In the genomic region with DNA sequence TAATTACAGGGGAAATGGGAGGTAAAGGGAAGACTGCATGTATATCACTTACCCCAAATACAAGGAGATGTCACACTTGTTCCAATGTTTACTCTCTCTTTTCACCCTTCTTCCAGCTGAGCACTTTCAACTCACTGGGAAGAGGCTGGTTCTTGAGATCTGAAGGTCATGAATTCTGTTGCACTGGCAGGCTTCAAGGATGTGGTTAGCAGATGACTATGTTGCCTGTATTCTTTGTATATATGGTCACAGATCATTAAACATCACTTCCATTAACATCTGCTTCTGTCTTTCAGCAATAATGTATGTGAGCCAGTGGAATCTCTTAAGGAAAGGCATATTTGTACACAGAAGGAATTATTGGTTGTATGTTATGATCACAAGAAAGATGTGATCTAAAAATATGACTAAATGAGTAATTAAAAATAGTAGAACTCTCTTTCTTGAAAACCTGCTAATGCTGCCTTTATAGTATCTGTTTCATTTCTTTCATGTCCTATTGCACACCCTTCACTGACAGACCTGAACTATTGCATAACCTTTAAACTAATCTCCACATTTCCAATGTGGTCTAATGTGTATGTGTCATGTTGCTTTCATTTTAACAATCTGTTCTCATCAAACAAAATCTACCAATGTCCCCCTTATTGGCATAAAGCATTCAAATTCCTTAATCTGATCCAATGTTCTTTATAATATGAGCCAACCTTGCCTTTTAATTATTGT, we compare ENCODE assay signal across 18 cellular contexts.
DNase-seq lines count a peak whose midpoint lies in the region; ATAC-seq, FAIRE-seq and TF ChIP-seq lines count a peak whose summit lies in the region.
"Had no signal": no experiment of that assay in that cellular context is flagged by ENCODE, and none has a peak within 500 bp of the region (broad histone marks: within the 10 kb centered on the region; RNA-seq: fewer than 3 reads in every experiment).

No MANE protein-coding gene starts in this region.

- TF ChIP-seq CTCF in kidney epithelial cell (IDR thresholded peaks at IDR 0.05; ENCODE audit: insufficient read depth, low read length, poor library complexity, severe bottlenecking) (no peak), pancreas (IDR thresholded peaks at IDR 0.05) (no peak)

- FAIRE-seq in pancreas (lab: Jason Lieb, UNC): no peak
- FAIRE-seq: D721Med had no signal

- ATAC-seq in pancreas: no peak
- ATAC-seq: natural killer cell had no signal

- no peaks in the 10 kb centered on the region for H3K4me1 ChIP-seq in pancreas

- H3K9me3 ChIP-seq in pancreas: no peaks in the 10 kb centered on the region

- DNase-seq in DMS53 treated with DMSO at 0.1 percent for 48 hours (lab: John Stamatoyannopoulos, UW; ENCODE audit: unreplicated experiment): peak; percentile 49
- DNase-seq in NCI-H146 (lab: John Stamatoyannopoulos, UW): peak; percentile 18
- DNase-seq in NCI-H526 treated with DMSO at 0.1 percent for 48 hours (lab: John Stamatoyannopoulos, UW): peak; percentile 64
- peak; percentile 70 for DNase-seq in kidney epithelial cell (ENCODE audit: low read depth)
- no peak for DNase-seq in pancreas
- no peak for DNase-seq in GF-D8 (lab: John Stamatoyannopoulos, UW)
- DNase-seq in C1 segment of cervical spinal cord (lab: John Stamatoyannopoulos, UW): no peak
- DNase-seq: activated naive CD4-positive, alpha-beta T cell treated with Interleukin-2 at 50 U/mL for 16 hours; AML-193; aorta; islet precursor cell; natural killer cell; NCI-H1092 treated with DMSO at 0.1 percent for 48 hours; stimulated activated CD4-positive, alpha-beta T cell treated with anti-CD3 and anti-CD28 coated beads, Interleukin-4, amount 100 ng/mL, for 4 hours; substantia nigra had no signal

- no peak overlapping the region for H3K27ac ChIP-seq in pancreas
- H3K27ac ChIP-seq: KMS-11, skin epidermis had no signal

- no peaks in the 10 kb centered on the region for H3K36me3 ChIP-seq in kidney epithelial cell (ENCODE audit: control insufficient read depth, insufficient read depth, low read length)
- H3K36me3 ChIP-seq in pancreas: no peaks in the 10 kb centered on the region

- intact Hi-C loops in pancreas (cut with DNase I): no loop called here

- H3K4me3 ChIP-seq in kidney epithelial cell (ENCODE audit: low read depth, low read length) (no peak overlapping the region), pancreas (no peak overlapping the region)
- H3K4me3 ChIP-seq: skin epidermis had no signal

- H3K27me3 ChIP-seq in kidney epithelial cell (ENCODE audit: control insufficient read depth, insufficient read depth, low read length) (no peaks in the 10 kb centered on the region), pancreas (no peaks in the 10 kb centered on the region)

Comparison
In these comparisons a context has a peak if more than half of its experiments do, and no peak if none do; other contexts are left out.
1. DNase-seq: peak in DMS53 treated with DMSO at 0.1 percent for 48 hours (single experiment), NCI-H146 (single experiment), NCI-H526 treated with DMSO at 0.1 percent for 48 hours (single experiment) and kidney epithelial cell (single experiment); none in pancreas (0 of 6), GF-D8 (single experiment) and C1 segment of cervical spinal cord (0 of 14).